Comparison of ENCODE assay signal across 24 cellular contexts in genomic region chr15:31516459-31516858, GRCh38.
"Had no signal": no experiment of that assay in that cellular context is flagged by ENCODE, and none has a peak within 500 bp of the region (broad histone marks: within the 10 kb centered on the region; RNA-seq: fewer than 3 reads in every experiment).

No MANE protein-coding gene starts in this region.

- H3K36me3 ChIP-seq: esophagus muscularis mucosa, gastrocnemius medialis, left ventricle myocardium inferior, neural progenitor cell, right lobe of liver, transverse colon had no signal

- H3K4me2 ChIP-seq: neural progenitor cell had no signal

- H3K36me3 Mint-ChIP-seq: natural killer cell treated with Interleukin-12 subunit alpha and Interleukin-12 subunit beta and Interleukin-15 and Interleukin-18, amount 100 ng/mL, for 72 hours; neural progenitor cell; stimulated activated memory B cell treated with anti-CD40 and anti-IgM and Interleukin-4, amounts not matched to agents 10 μg/mL and 1 μg/mL and 100 μg/mL, for 72 hours had no signal

- H3K9me3 ChIP-seq: esophagus muscularis mucosa, gastrocnemius medialis, psoas muscle, right lobe of liver, testis, transverse colon had no signal

- DNase-seq: effector memory CD4-positive, alpha-beta T cell; gastrocnemius medialis; glutamatergic neuron; kidney; left cardiac atrium; left ventricle myocardium inferior; mesenchymal stem cell; midbrain; occipital lobe; psoas muscle; retina; stimulated activated CD4-positive, alpha-beta T cell treated with anti-CD3 and anti-CD28 coated beads, Interleukin-4, amount 100 ng/mL, for 1 hour; stimulated activated CD8-positive, alpha-beta memory T cell treated with anti-CD3 and anti-CD28 coated beads, Interleukin-4, amount 100 ng/mL, for 48 hours; stimulated activated naive CD8-positive, alpha-beta T cell treated with anti-CD3 and anti-CD28 coated beads, Interleukin-15, amount 100 ng/mL, for 72 hours; testis; transverse colon had no signal

- H3K27ac Mint-ChIP-seq: natural killer cell treated with Interleukin-12 subunit alpha and Interleukin-12 subunit beta and Interleukin-15 and Interleukin-18, amount 100 ng/mL, for 72 hours; neural progenitor cell; stimulated activated memory B cell treated with anti-CD40 and anti-IgM and Interleukin-4, amounts not matched to agents 10 μg/mL and 1 μg/mL and 100 μg/mL, for 72 hours had no signal

- H3K9me3 Mint-ChIP-seq: neural progenitor cell had no signal

- FAIRE-seq: endometrium, kidney had no signal

- ATAC-seq: gastrocnemius medialis; left cardiac atrium; psoas muscle; stimulated activated memory B cell treated with anti-CD40 and anti-IgM and Interleukin-4, amounts not matched to agents 10 μg/mL and 1 μg/mL and 100 μg/mL, for 72 hours; stimulated activated naive CD8-positive, alpha-beta T cell treated with anti-CD3 and anti-CD28 coated beads, Interleukin-15, amount 100 ng/mL, for 72 hours had no signal

- H3K27ac ChIP-seq: esophagus muscularis mucosa, gastrocnemius medialis, left ventricle myocardium inferior, neural progenitor cell, parathyroid adenoma, psoas muscle, right lobe of liver, testis, transverse colon had no signal

- H3K4me1 Mint-ChIP-seq: neural progenitor cell had no signal

- H3K4me3 ChIP-seq: esophagus muscularis mucosa, gastrocnemius medialis, left ventricle myocardium inferior, lung, neural progenitor cell, psoas muscle, right lobe of liver, testis, transverse colon had no signal

- H3K4me3 Mint-ChIP-seq: natural killer cell treated with Interleukin-12 subunit alpha and Interleukin-12 subunit beta and Interleukin-15 and Interleukin-18, amount 100 ng/mL, for 72 hours; neural progenitor cell; stimulated activated memory B cell treated with anti-CD40 and anti-IgM and Interleukin-4, amounts not matched to agents 10 μg/mL and 1 μg/mL and 100 μg/mL, for 72 hours; stimulated activated naive CD8-positive, alpha-beta T cell treated with anti-CD3 and anti-CD28 coated beads, Interleukin-15, amount 100 ng/mL, for 72 hours had no signal

- H3K79me2 ChIP-seq: parathyroid adenoma had no signal

- H3K9ac ChIP-seq: neural progenitor cell, parathyroid adenoma had no signal

- H3K4me1 ChIP-seq: esophagus muscularis mucosa, gastrocnemius medialis, left ventricle myocardium inferior, neural progenitor cell, parathyroid adenoma, psoas muscle, testis had no signal

- H2AFZ ChIP-seq: neural progenitor cell, parathyroid adenoma had no signal

- H3K27me3 ChIP-seq: esophagus muscularis mucosa, gastrocnemius medialis, neural progenitor cell, right lobe of liver, testis, transverse colon had no signal
